In the genomic region with DNA sequence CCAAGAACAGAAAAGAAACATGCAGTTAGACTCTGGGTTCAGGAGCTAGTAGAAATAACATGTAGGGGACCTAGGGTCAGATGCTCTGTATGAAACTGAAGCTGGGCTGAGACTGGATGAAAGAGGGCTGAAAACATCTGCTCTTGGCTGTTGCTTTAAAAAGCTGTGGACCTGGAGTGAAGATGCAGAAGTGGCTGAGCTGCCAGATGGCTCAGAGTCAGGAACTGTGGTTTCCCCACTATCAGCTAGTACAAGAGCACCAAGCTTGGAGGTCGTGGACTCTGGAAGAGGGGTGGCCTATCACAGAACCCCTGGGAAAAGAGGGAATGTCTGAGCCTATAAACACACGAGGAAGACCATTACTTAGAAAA, we compare ENCODE assay signal across 12 cellular contexts. TPM values are rescaled to one million over a fixed set of nuclear protein-coding genes. Genes with fewer than 3 reads are reported as not detected.
A peak's percentile ranks its signal among the peaks of the same experiment; 100 is the strongest.
DNase-seq lines count a peak whose midpoint lies in the region; ATAC-seq, FAIRE-seq and TF ChIP-seq lines count a peak whose summit lies in the region.
"Had no signal": no experiment of that assay in that cellular context is flagged by ENCODE, and none has a peak within 500 bp of the region (broad histone marks: within the 10 kb centered on the region; RNA-seq: fewer than 3 reads in every experiment).

No MANE protein-coding gene starts in this region.

- no peak for TF ChIP-seq POLR2A in GM12891 (IDR thresholded peaks at IDR 0.05; ENCODE audit: low read depth, low read length)

- H3K4me1 Mint-ChIP-seq in activated naive CD4-positive, alpha-beta T cell treated with anti-CD3 and anti-CD28 coated beads for 36 hours (ENCODE audit: low read depth) = peaks cover 20% of the 10 kb centered on the region

- intact Hi-C loops in activated naive CD4-positive, alpha-beta T cell treated with anti-CD3 and anti-CD28 coated beads for 36 hours (cut with micrococcal nuclease) = no loop called here

- DNase-seq in AG08396 (ENCODE audit: low spot score) (peak; percentile 16), NCI-H82 treated with DMSO at 0.1 percent for 48 hours (lab: John Stamatoyannopoulos, UW; ENCODE audit: unreplicated experiment) (peak; percentile 19), fibroblast of villous mesenchyme (ENCODE audit: low read depth) (peak; percentile 76), GM12891 (ENCODE audit: insufficient read length, low spot score) (no peak), germinal center (ENCODE audit: low spot score) (no peak), foreskin melanocyte (no peak)
- DNase-seq in activated naive CD4-positive, alpha-beta T cell treated with anti-CD3 and anti-CD28 coated beads for 36 hours = no peak
- DNase-seq: activated CD4-positive, alpha-beta T cell treated with anti-CD3 and anti-CD28 coated beads, Interleukin-2, amount 50 U/mL, for 1 hour; left colon; NCI-H1417 treated with DMSO at 0.1 percent for 48 hours had no signal

- H3K4me3 Mint-ChIP-seq in activated naive CD4-positive, alpha-beta T cell treated with anti-CD3 and anti-CD28 coated beads for 36 hours = no peak overlapping the region

- no peaks in the 10 kb centered on the region for H3K27me3 Mint-ChIP-seq in activated naive CD4-positive, alpha-beta T cell treated with anti-CD3 and anti-CD28 coated beads for 36 hours (ENCODE audit: low read depth)

- CTCF ChIA-PET in activated naive CD4-positive, alpha-beta T cell treated with anti-CD3 and anti-CD28 coated beads for 36 hours (lab: Charles Lee) = interaction anchor here (0.6 to 1.8 kb wide), 4 partner anchors 10 to 1018 kb away, joined by 3 to 7 read pairs (median 4); no protein-coding TSS in a partner anchor

- ATAC-seq in GM19351 (IDR thresholded peaks at IDR 0.05; ENCODE audit: unreplicated experiment) = peak; percentile 70
- ATAC-seq: left colon had no signal

- H3K4me3 ChIP-seq in fibroblast of villous mesenchyme (ENCODE audit: low read depth, low read length) = no peak overlapping the region
- H3K4me3 ChIP-seq: vagina had no signal

- TF ChIP-seq CTCF in fibroblast of villous mesenchyme (IDR thresholded peaks at IDR 0.05; ENCODE audit: insufficient read depth, low read depth, low read length) = no peak

- H3K36me3 Mint-ChIP-seq in activated naive CD4-positive, alpha-beta T cell treated with anti-CD3 and anti-CD28 coated beads for 36 hours (ENCODE audit: low read depth) = peaks cover 6% of the 10 kb centered on the region

- H3K27ac Mint-ChIP-seq in activated naive CD4-positive, alpha-beta T cell treated with anti-CD3 and anti-CD28 coated beads for 36 hours = no peak overlapping the region

- H3K9me3 Mint-ChIP-seq in activated naive CD4-positive, alpha-beta T cell treated with anti-CD3 and anti-CD28 coated beads for 36 hours = no peaks in the 10 kb centered on the region

- FAIRE-seq in GM12891 (lab: Jason Lieb, UNC) = no peak

TF ChIP-seq in GM12891, 5 proteins besides CTCF, POLR2A, EP300 and RAD21:
- TF ChIP-seq POLR2AphosphoS5 (IDR thresholded peaks at IDR 0.05; ENCODE audit: low read depth, low read length) = no peak
- no peak for TF ChIP-seq TAF1 (IDR thresholded peaks at IDR 0.05; ENCODE audit: low read depth, low read length)
- no peak for TF ChIP-seq POU2F2 (IDR thresholded peaks at IDR 0.05; ENCODE audit: low read depth, low read length)

RNA-seq across cellular contexts. Expression of a gene that starts 5.9 kb away (rescaled TPM):
- 41.6 and 57.9 TPM in 2 replicates for total RNA-seq in fibroblast of villous mesenchyme
- 33.4 TPM for polyA plus RNA-seq in GM12891 (2012; ENCODE audit: low read depth, missing spikeins)
- 10 to 100 TPM; 43.4 to 43.9 TPM for total RNA-seq in activated naive CD4-positive, alpha-beta T cell treated with anti-CD3 and anti-CD28 coated beads for 36 hours

RNA-seq across cellular contexts. Expression of a gene that starts 6.3 kb away (rescaled TPM):
- 29.0 and 51.4 TPM in 2 replicates for total RNA-seq in fibroblast of villous mesenchyme
- 33.3 TPM for polyA plus RNA-seq in GM12891 (2012; ENCODE audit: low read depth, missing spikeins)
- 10 to 100 TPM; 39.1 to 42.1 TPM for total RNA-seq in activated naive CD4-positive, alpha-beta T cell treated with anti-CD3 and anti-CD28 coated beads for 36 hours

Comparison
In these comparisons a context has a peak if more than half of its experiments do, and no peak if none do; other contexts are left out.
1. DNase-seq: peak in AG08396 (single experiment), NCI-H82 treated with DMSO at 0.1 percent for 48 hours (single experiment) and fibroblast of villous mesenchyme (single experiment); none in GM12891 (single experiment), activated naive CD4-positive, alpha-beta T cell treated with anti-CD3 and anti-CD28 coated beads for 36 hours (single experiment), germinal center (single experiment) and foreskin melanocyte (single experiment).